12 cellular contexts compared by ENCODE assay signal in the genomic region with DNA sequence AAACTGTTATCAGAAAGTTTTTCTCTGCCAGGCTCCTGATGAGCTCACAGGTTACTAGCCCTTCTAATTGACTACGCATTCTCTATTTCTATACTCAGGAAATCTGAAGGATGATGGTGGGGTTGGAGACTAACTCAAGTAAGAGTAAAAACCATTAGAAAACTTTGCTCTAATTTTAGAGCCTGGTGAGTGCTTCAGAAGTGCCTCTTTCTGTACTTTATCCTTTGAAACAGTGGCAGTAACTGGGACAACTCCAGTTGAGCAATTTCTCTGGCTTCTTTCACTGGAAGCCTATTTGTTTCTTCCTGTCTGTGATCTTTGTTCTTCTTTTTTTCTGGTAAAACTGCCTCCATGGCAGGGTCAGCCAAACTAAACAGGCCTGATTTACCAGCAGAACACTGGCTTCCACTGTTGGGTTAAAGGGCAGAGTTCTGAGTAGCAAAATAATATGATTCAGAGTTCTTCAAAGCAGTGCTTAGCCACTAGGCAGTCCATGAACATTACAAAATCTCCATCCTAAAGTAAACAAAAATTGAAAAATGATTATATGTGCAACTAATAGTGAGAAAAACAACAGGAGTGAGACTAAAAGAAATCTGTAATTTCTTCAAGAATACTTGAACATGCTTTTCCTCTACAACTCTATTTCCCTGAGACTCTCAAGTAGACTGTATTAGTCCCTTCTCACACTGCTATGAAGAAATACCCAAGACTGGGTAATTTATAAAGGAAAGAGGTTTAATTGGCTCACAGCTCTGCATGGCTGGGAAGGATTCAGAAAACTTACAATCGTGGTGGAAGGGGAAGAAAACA.
DNase-seq lines count a peak whose midpoint lies in the region; ATAC-seq and TF ChIP-seq lines count a peak whose summit lies in the region.
"Had no signal": no experiment of that assay in that cellular context is flagged by ENCODE, and none has a peak within 500 bp of the region (broad histone marks: within the 10 kb centered on the region; RNA-seq: fewer than 3 reads in every experiment).

No MANE protein-coding gene starts in this region.

- intact Hi-C loops in dorsolateral prefrontal cortex (cut with DNase I), result no loop called here
- intact Hi-C loops in left lung (cut with DNase I), result no loop called here
- intact Hi-C loops in posterior cingulate gyrus (cut with DNase I), result no loop called here

- H3K27ac ChIP-seq in dorsolateral prefrontal cortex (peak overlapping the region in 42 of 59 donors; percentile 5 to 83 (median 66)), left lung (peak overlapping the region; percentile 55 to 72)

- no peak for TF ChIP-seq CTCF in dorsolateral prefrontal cortex (IDR thresholded peaks at IDR 0.05 in 54 of 56, conservative IDR thresholded peaks at IDR 0.05 in 2 of 56; ENCODE audit: low read depth in 1 of 56, partially characterized antibody in 56 of 56)
- no peak for TF ChIP-seq CTCF in left lung (IDR thresholded peaks at IDR 0.05)

- H3K36me3 ChIP-seq in left lung, result no peaks in the 10 kb centered on the region

- H3K27me3 ChIP-seq in dorsolateral prefrontal cortex (no peaks in the 10 kb centered on the region), left lung (no peaks in the 10 kb centered on the region)

- H3K9me3 ChIP-seq in left lung, result peaks cover 0 to 2% of the 10 kb centered on the region in 2 donors

- DNase-seq in HS-5 (ENCODE audit: low read depth) (peak; percentile 25), dorsolateral prefrontal cortex (peak in 1 of 10 donors; percentile 12), left lung (peak in 1 of 2 donors; percentile 44), smooth muscle cell of the brain vasculature (ENCODE audit: low read depth, low spot score) (peak; percentile 92), posterior cingulate gyrus (no peak), NCI-H748 (lab: John Stamatoyannopoulos, UW; ENCODE audit: unreplicated experiment) (no peak)
- DNase-seq: CD8-positive, alpha-beta T cell; H7; NCI-H2081; T-helper 1 cell had no signal

- H3K4me1 ChIP-seq in left lung, result peaks cover 0 to 19% of the 10 kb centered on the region in 2 donors

- ATAC-seq in left lung (peak; percentile 94), GM19035 (IDR thresholded peaks at IDR 0.05; ENCODE audit: unreplicated experiment) (no peak), GM21786 (IDR thresholded peaks at IDR 0.05; ENCODE audit: unreplicated experiment) (no peak)
- ATAC-seq: CD8-positive, alpha-beta T cell had no signal

- H3K4me3 ChIP-seq in dorsolateral prefrontal cortex, result no peak overlapping the region
- no peak overlapping the region for H3K4me3 ChIP-seq in left lung

Comparison
In these comparisons a context has a peak if more than half of its experiments do, and no peak if none do; other contexts are left out.
1. DNase-seq: peak in HS-5 (single experiment) and smooth muscle cell of the brain vasculature (single experiment); none in posterior cingulate gyrus (0 of 10) and NCI-H748 (single experiment).